14 cellular contexts compared by ENCODE assay signal in the genomic region with DNA sequence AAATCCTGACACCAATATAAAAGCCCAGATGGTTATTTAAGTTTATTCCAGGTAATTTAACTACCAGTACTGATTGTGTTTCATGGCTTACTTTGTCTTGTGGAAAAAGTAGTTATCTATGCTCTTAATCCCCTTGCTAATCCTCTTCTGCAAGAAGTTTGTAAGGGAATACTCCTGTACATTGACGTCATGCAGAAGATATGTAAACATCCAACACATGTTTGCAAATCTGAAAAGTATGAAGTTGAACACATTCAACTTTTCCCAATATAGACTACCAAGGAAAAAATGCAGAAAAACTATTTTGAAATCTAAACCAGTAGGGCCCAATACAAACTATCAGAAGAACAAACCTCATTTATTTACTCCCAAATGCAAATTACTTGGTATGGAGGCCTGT. TPM values are rescaled to one million over a fixed set of nuclear protein-coding genes. Genes with fewer than 3 reads are reported as not detected.
DNase-seq lines count a peak whose midpoint lies in the region; ATAC-seq, FAIRE-seq and TF ChIP-seq lines count a peak whose summit lies in the region.
"Had no signal": no experiment of that assay in that cellular context is flagged by ENCODE, and none has a peak within 500 bp of the region (broad histone marks: within the 10 kb centered on the region; RNA-seq: fewer than 3 reads in every experiment).

No MANE protein-coding gene starts in this region.

- H3K4me1 Mint-ChIP-seq in astrocyte (ENCODE audit: low read depth, unreplicated experiment) = peaks cover 8% of the 10 kb centered on the region
- H3K4me1 Mint-ChIP-seq: stimulated activated naive B cell treated with anti-CD40 and anti-IgM and Interleukin-4, amounts not matched to agents 10 μg/mL and 1 μg/mL and 100 μg/mL, for 72 hours had no signal

- no peak overlapping the region for H3K27ac Mint-ChIP-seq in astrocyte (ENCODE audit: unreplicated experiment)
- H3K27ac Mint-ChIP-seq: stimulated activated naive B cell treated with anti-CD40 and anti-IgM and Interleukin-4, amounts not matched to agents 10 μg/mL and 1 μg/mL and 100 μg/mL, for 72 hours had no signal

- no peaks in the 10 kb centered on the region for H3K9me3 Mint-ChIP-seq in astrocyte (ENCODE audit: unreplicated experiment)

- no peaks in the 10 kb centered on the region for H3K36me3 Mint-ChIP-seq in astrocyte (ENCODE audit: low read depth, unreplicated experiment)
- H3K36me3 Mint-ChIP-seq: stimulated activated naive B cell treated with anti-CD40 and anti-IgM and Interleukin-4, amounts not matched to agents 10 μg/mL and 1 μg/mL and 100 μg/mL, for 72 hours had no signal

- no peak overlapping the region for H3K9ac ChIP-seq in astrocyte (ENCODE audit: low read length)

- H3K36me3 ChIP-seq in astrocyte (ENCODE audit: insufficient read depth, low read length) = no peaks in the 10 kb centered on the region
- H3K36me3 ChIP-seq: uterus had no signal

- no peak overlapping the region for H3K4me3 Mint-ChIP-seq in astrocyte (ENCODE audit: unreplicated experiment)
- H3K4me3 Mint-ChIP-seq: stimulated activated naive B cell treated with anti-CD40 and anti-IgM and Interleukin-4, amounts not matched to agents 10 μg/mL and 1 μg/mL and 100 μg/mL, for 72 hours had no signal

- no peak for ATAC-seq in GM21528 (IDR thresholded peaks at IDR 0.05; ENCODE audit: low FRiP score, unreplicated experiment)
- no peak for ATAC-seq in HG02610 (IDR thresholded peaks at IDR 0.05; ENCODE audit: unreplicated experiment)
- ATAC-seq: HCT116; stimulated activated naive B cell treated with anti-CD40 and anti-IgM and Interleukin-4, amounts not matched to agents 10 μg/mL and 1 μg/mL and 100 μg/mL, for 72 hours had no signal

- H3K79me2 ChIP-seq in astrocyte (ENCODE audit: insufficient read depth, low read length) = no peaks in the 10 kb centered on the region

- peak overlapping the region; percentile 1 for H3K4me2 ChIP-seq in astrocyte (ENCODE audit: low read length)

- H3K27ac ChIP-seq in astrocyte (ENCODE audit: low read depth, low read length) = peak overlapping the region; percentile 1
- H3K27ac ChIP-seq: uterus had no signal

- peaks cover 6% of the 10 kb centered on the region for H3K4me1 ChIP-seq in astrocyte (ENCODE audit: insufficient read depth, low read length)
- H3K4me1 ChIP-seq: uterus had no signal

- H2AFZ ChIP-seq in astrocyte (ENCODE audit: low read depth, low read length) = no peak overlapping the region

- no peak for TF ChIP-seq POLR2A in GM12891 (IDR thresholded peaks at IDR 0.05; ENCODE audit: low read depth, low read length)

- FAIRE-seq in astrocyte (lab: Jason Lieb, UNC) (peak; percentile 17), GM12891 (lab: Jason Lieb, UNC) (no peak)
- FAIRE-seq: G401.6, keratinocyte had no signal

- DNase-seq in AG09309 (ENCODE audit: low read depth) = peak; percentile 61
- peak; percentile 91 for DNase-seq in HCEC 1CT
- DNase-seq in astrocyte (ENCODE audit: low read depth) = peak; percentile 84
- peak; percentile 95 for DNase-seq in iris pigment epithelial cell (ENCODE audit: low read depth)
- no peak for DNase-seq in anterior cingulate cortex (lab: John Stamatoyannopoulos, UW)
- no peak for DNase-seq in GM12891 (ENCODE audit: insufficient read length, low spot score)
- DNase-seq: activated CD4-positive, alpha-beta T cell treated with anti-CD3 and anti-CD28 coated beads for 1 hour; stimulated activated naive B cell treated with anti-CD40 and anti-IgM and Interleukin-4, amounts not matched to agents 10 μg/mL and 1 μg/mL and 100 μg/mL, for 72 hours; uterus had no signal

- H3K9me3 ChIP-seq in astrocyte (ENCODE audit: insufficient read depth, low read depth, low read length) = no peaks in the 10 kb centered on the region
- H3K9me3 ChIP-seq: uterus had no signal

- H3K27me3 Mint-ChIP-seq in astrocyte (ENCODE audit: low read depth, unreplicated experiment) = no peaks in the 10 kb centered on the region
- H3K27me3 Mint-ChIP-seq: stimulated activated naive B cell treated with anti-CD40 and anti-IgM and Interleukin-4, amounts not matched to agents 10 μg/mL and 1 μg/mL and 100 μg/mL, for 72 hours had no signal

- TF ChIP-seq CTCF in AG09309 (IDR thresholded peaks at IDR 0.05; ENCODE audit: control insufficient read depth, insufficient read depth, low read depth, low read length, missing control alignments) (no peak), astrocyte (IDR thresholded peaks at IDR 0.05; ENCODE audit: insufficient read depth, low read depth, low read length) (no peak)

- H3K27me3 ChIP-seq in astrocyte (ENCODE audit: insufficient read depth, low read length) = no peaks in the 10 kb centered on the region
- H3K27me3 ChIP-seq: uterus had no signal

- H3K4me3 ChIP-seq in AG09309 (ENCODE audit: control insufficient read depth, low read depth, low read length) (no peak overlapping the region), astrocyte (ENCODE audit: insufficient read depth, low read depth, low read length) (no peak overlapping the region)
- H3K4me3 ChIP-seq: uterus had no signal

- no peaks in the 10 kb centered on the region for H4K20me1 ChIP-seq in astrocyte (ENCODE audit: insufficient read depth, low read length)

TF ChIP-seq in GM12891, 5 proteins besides CTCF, POLR2A, EP300 and RAD21:
- TF ChIP-seq TAF1 (IDR thresholded peaks at IDR 0.05; ENCODE audit: low read depth, low read length) (no peak), POU2F2 (IDR thresholded peaks at IDR 0.05; ENCODE audit: low read depth, low read length) (no peak), SPI1 (IDR thresholded peaks at IDR 0.05; ENCODE audit: low read depth, low read length) (no peak), PAX5 (IDR thresholded peaks at IDR 0.05; ENCODE audit: insufficient read depth, low read length, severe bottlenecking) (no peak), POLR2AphosphoS5 (IDR thresholded peaks at IDR 0.05; ENCODE audit: low read depth, low read length) (no peak)
TF ChIP-seq in GM12891: peak in this region for 0.

RNA-seq across cellular contexts. Expression of gene ELL2, which starts 56.3 kb away (rescaled TPM):
- 107 and 118 TPM in 2 replicates for total RNA-seq in astrocyte
- polyA plus RNA-seq in GM12891 (2012; ENCODE audit: low read depth, missing spikeins) = 19.1 TPM

Comparison
In these comparisons a context has a peak if more than half of its experiments do, and no peak if none do; other contexts are left out.
1. DNase-seq: peak in AG09309 (single experiment), HCEC 1CT (single experiment), astrocyte (single experiment) and iris pigment epithelial cell (single experiment); none in anterior cingulate cortex (0 of 58) and GM12891 (single experiment).